ENCODE assay signal across 1 cellular context in genomic region chr6:126054258-126054702, GRCh38.
TF ChIP-seq lines count a peak whose summit lies in the region.

No MANE protein-coding gene starts in this region.

TF ChIP-seq in K562, 482 proteins besides CTCF, POLR2A, EP300 and RAD21 (continued from another document and continues in another):
- TF ChIP-seq SIN3A (IDR thresholded peaks at IDR 0.05; ENCODE audit: borderline replicate concordance in 2 of 2, control insufficient read depth in 1 of 2, low read depth in 2 of 2, low read length in 2 of 2): no peak
- TF ChIP-seq HSF4 (CRISPR knock-in tag; IDR thresholded peaks at IDR 0.05; ENCODE audit: borderline replicate concordance): no peak
- TF ChIP-seq TSHZ1 (CRISPR knock-in tag; IDR thresholded peaks at IDR 0.05): no peak
- TF ChIP-seq ZNF717 (CRISPR knock-in tag; IDR thresholded peaks at IDR 0.05): no peak
- TF ChIP-seq KAT7 (CRISPR knock-in tag; IDR thresholded peaks at IDR 0.05; ENCODE audit: borderline replicate concordance): no peak
- no peak for TF ChIP-seq DACH1 (IDR thresholded peaks at IDR 0.05; ENCODE audit: partially characterized antibody)
- TF ChIP-seq ETS1 (conservative IDR thresholded peaks at IDR 0.05; ENCODE audit: control insufficient read depth, low read depth, low read length): no peak
- no peak for TF ChIP-seq SNAPC5 (CRISPR knock-in tag; IDR thresholded peaks at IDR 0.05)
- no peak for TF ChIP-seq TARDBP (IDR thresholded peaks at IDR 0.05)
- TF ChIP-seq COPS2 (conservative IDR thresholded peaks at IDR 0.05): no peak
- TF ChIP-seq ZNF583 (CRISPR knock-in tag; IDR thresholded peaks at IDR 0.05): 0 out of 2 replicates have a peak, but pooled peaks have one; percentile 20
- TF ChIP-seq NFE2L1 (tag; IDR thresholded peaks at IDR 0.05; ENCODE audit: borderline replicate concordance, low read depth): no peak
- TF ChIP-seq CHD7 (IDR thresholded peaks at IDR 0.05; ENCODE audit: low read depth, low read length): no peak
- no peak for TF ChIP-seq BMI1 (IDR thresholded peaks at IDR 0.05; ENCODE audit: low read length)
- no peak for TF ChIP-seq CREB1 (IDR thresholded peaks at IDR 0.05)
- no peak for TF ChIP-seq CREB1 (CRISPR knock-in tag; IDR thresholded peaks at IDR 0.05)
- no peak for TF ChIP-seq ARID4B (CRISPR knock-in tag; IDR thresholded peaks at IDR 0.05)
- no peak for TF ChIP-seq ATF2 (CRISPR knock-in tag; IDR thresholded peaks at IDR 0.05)
- no peak for TF ChIP-seq PURB (CRISPR knock-in tag; IDR thresholded peaks at IDR 0.05; ENCODE audit: low read depth)
- peak; percentile 62 for TF ChIP-seq ZBTB17 (CRISPR knock-in tag; IDR thresholded peaks at IDR 0.05)
- no peak for TF ChIP-seq RBM39 (optimal IDR thresholded peaks at IDR 0.05; ENCODE audit: low read depth, low read length)
- no peak for TF ChIP-seq ZNF444 (CRISPR knock-in tag; IDR thresholded peaks at IDR 0.05)
- peak; percentile 95 for TF ChIP-seq MEIS2 (IDR thresholded peaks at IDR 0.05; ENCODE audit: partially characterized antibody)
- TF ChIP-seq RREB1 (CRISPR knock-in tag; IDR thresholded peaks at IDR 0.05): 0 out of 2 replicates have a peak, but pooled peaks have one; percentile 40
